Comparison of ENCODE assay signal across 20 cellular contexts in genomic region chr1:41053324-41053723, GRCh38. TPM values are rescaled to one million over a fixed set of nuclear protein-coding genes. Genes with fewer than 3 reads are reported as not detected.
DNase-seq lines count a peak whose midpoint lies in the region; FAIRE-seq and TF ChIP-seq lines count a peak whose summit lies in the region.
"Had no signal": no experiment of that assay in that cellular context is flagged by ENCODE, and none has a peak within 500 bp of the region (broad histone marks: within the 10 kb centered on the region; RNA-seq: fewer than 3 reads in every experiment).

No MANE protein-coding gene starts in this region.

- peaks cover 17% of the 10 kb centered on the region for H3K4me1 Mint-ChIP-seq in dendritic cell treated with granulocyte-macrophage colony-stimulating factor and Interleukin-4, amounts not matched to agents 40 ng/mL and 50 ng/mL, for 4 days (ENCODE audit: low read depth)
- H3K4me1 Mint-ChIP-seq: activated CD4-positive, alpha-beta memory T cell treated with anti-CD3 and anti-CD28 coated beads, Interleukin-2, amount 10 ng/mL, durations not matched to agents 7 days and 5 days; mesothelial cell of epicardium had no signal

- no peak overlapping the region for H3K4me3 Mint-ChIP-seq in dendritic cell treated with granulocyte-macrophage colony-stimulating factor and Interleukin-4, amounts not matched to agents 40 ng/mL and 50 ng/mL, for 4 days
- H3K4me3 Mint-ChIP-seq: activated CD4-positive, alpha-beta memory T cell treated with anti-CD3 and anti-CD28 coated beads, Interleukin-2, amount 10 ng/mL, durations not matched to agents 7 days and 5 days; GM23338; mesothelial cell of epicardium had no signal

- H3K4me3 ChIP-seq in HL-60 (replicated peaks; ENCODE audit: insufficient read depth, low read length): no peak overlapping the region
- no peak overlapping the region for H3K4me3 ChIP-seq in kidney (ENCODE audit: low read length in 2 of 2)
- H3K4me3 ChIP-seq: BLaER1, GM23338 had no signal

- peaks cover 1% of the 10 kb centered on the region for H3K36me3 Mint-ChIP-seq in dendritic cell treated with granulocyte-macrophage colony-stimulating factor and Interleukin-4, amounts not matched to agents 40 ng/mL and 50 ng/mL, for 4 days (ENCODE audit: low read depth)

- no peaks in the 10 kb centered on the region for H3K9me3 Mint-ChIP-seq in dendritic cell treated with granulocyte-macrophage colony-stimulating factor and Interleukin-4, amounts not matched to agents 40 ng/mL and 50 ng/mL, for 4 days
- H3K9me3 Mint-ChIP-seq: activated CD4-positive, alpha-beta memory T cell treated with anti-CD3 and anti-CD28 coated beads, Interleukin-2, amount 10 ng/mL, durations not matched to agents 7 days and 5 days; GM23338; mesothelial cell of epicardium had no signal

- no peaks in the 10 kb centered on the region for H3K27me3 Mint-ChIP-seq in dendritic cell treated with granulocyte-macrophage colony-stimulating factor and Interleukin-4, amounts not matched to agents 40 ng/mL and 50 ng/mL, for 4 days
- H3K27me3 Mint-ChIP-seq: activated CD4-positive, alpha-beta memory T cell treated with anti-CD3 and anti-CD28 coated beads, Interleukin-2, amount 10 ng/mL, durations not matched to agents 7 days and 5 days had no signal

- TF ChIP-seq CTCF in HL-60 (IDR thresholded peaks at IDR 0.05; ENCODE audit: insufficient read depth, low read length): no peak
- TF ChIP-seq CTCF in kidney (IDR thresholded peaks at IDR 0.05; ENCODE audit: borderline replicate concordance, extremely low read depth, insufficient read depth): no peak

- intact Hi-C loops in dendritic cell treated with granulocyte-macrophage colony-stimulating factor and Interleukin-4, amounts not matched to agents 40 ng/mL and 50 ng/mL, for 4 days (cut with micrococcal nuclease): no loop called here
- intact Hi-C loops in kidney (cut with DNase I): no loop called here

- H3K36me3 ChIP-seq in kidney (ENCODE audit: control insufficient read depth in 1 of 2, insufficient read depth in 2 of 2, low read length in 2 of 2): peaks cover 5 to 8% of the 10 kb centered on the region in 2 donors

- peak overlapping the region; percentile 69 for H3K27ac Mint-ChIP-seq in dendritic cell treated with granulocyte-macrophage colony-stimulating factor and Interleukin-4, amounts not matched to agents 40 ng/mL and 50 ng/mL, for 4 days
- H3K27ac Mint-ChIP-seq: activated CD4-positive, alpha-beta memory T cell treated with anti-CD3 and anti-CD28 coated beads, Interleukin-2, amount 10 ng/mL, durations not matched to agents 7 days and 5 days; GM23338; mesothelial cell of epicardium had no signal

- peak; percentile 20 to 73 for DNase-seq in HL-60 (ENCODE audit: low read depth in 1 of 2, low spot score in 1 of 2)
- DNase-seq in NOMO-1 treated with DMSO at 0.1 percent for 48 hours (lab: John Stamatoyannopoulos, UW; ENCODE audit: unreplicated experiment): peak; percentile 86
- peak; percentile 34 for DNase-seq in pons (ENCODE audit: low spot score)
- no peak for DNase-seq in kidney
- no peak for DNase-seq in dedifferentiated amniotic fluid mesenchymal stem cell (ENCODE audit: extremely low spot score)
- no peak for DNase-seq in cerebellar nuclear complex (lab: John Stamatoyannopoulos, UW)
- DNase-seq in T-helper 9 cell: no peak
- DNase-seq: activated CD4-positive, alpha-beta memory T cell treated with anti-CD3 and anti-CD28 coated beads, Interleukin-2, amount 10 ng/mL, durations not matched to agents 7 days and 5 days; activated naive CD4-positive, alpha-beta T cell treated with anti-CD3 and anti-CD28 coated beads, Interleukin-2, amount 50 U/mL, for 16 hours; activated T-cell treated with anti-CD3 and anti-CD28 coated beads, Interleukin-2, amount 50 U/mL, for 1 hour; DMS153; IMR-90; kidney glomerular epithelial cell; NCI-H1105 treated with DMSO at 0.1 percent for 48 hours; NCI-H748 treated with DMSO at 0.1 percent for 48 hours had no signal

- H3K27me3 ChIP-seq in HL-60 (ENCODE audit: insufficient read depth, poor library complexity, severe bottlenecking): no peaks in the 10 kb centered on the region
- H3K27me3 ChIP-seq: BLaER1 had no signal

- no peak for FAIRE-seq in kidney (lab: Jason Lieb, UNC)
- FAIRE-seq: astrocyte had no signal

- H3K9ac ChIP-seq in kidney (ENCODE audit: low read length in 2 of 2): no peak overlapping the region
- H3K9ac ChIP-seq: BLaER1 had no signal

- H3K4me1 ChIP-seq in kidney (ENCODE audit: control insufficient read depth in 1 of 2, insufficient read depth in 1 of 2, low read depth in 1 of 2, low read length in 2 of 2): peaks cover 2 to 5% of the 10 kb centered on the region in 2 donors

- no peaks in the 10 kb centered on the region for H3K9me3 ChIP-seq in kidney (ENCODE audit: control insufficient read depth in 1 of 2, low read length in 2 of 2)
- H3K9me3 ChIP-seq: BLaER1 had no signal

- H3K27ac ChIP-seq in HL-60 (replicated peaks) (peak overlapping the region; percentile 47), kidney (ENCODE audit: low read depth in 2 of 2, low read length in 2 of 2) (no peak overlapping the region)
- H3K27ac ChIP-seq: BLaER1 had no signal

RNA-seq across cellular contexts. Expression of gene SLFNL1, which starts 31.8 kb away (rescaled TPM):
- total RNA-seq in kidney: 0.50 TPM
- polyA plus RNA-seq in kidney (ENCODE audit: insufficient read depth, low read depth, low replicate concordance): 0.32 TPM

Comparison
In these comparisons a context has a peak if more than half of its experiments do, and no peak if none do; other contexts are left out.
1. DNase-seq: peak in HL-60 (2 of 2), NOMO-1 treated with DMSO at 0.1 percent for 48 hours (single experiment) and pons (single experiment); none in kidney (single experiment), dedifferentiated amniotic fluid mesenchymal stem cell (single experiment), cerebellar nuclear complex (0 of 2) and T-helper 9 cell (single experiment).